8 cellular contexts compared by ENCODE assay signal in the genomic region with DNA sequence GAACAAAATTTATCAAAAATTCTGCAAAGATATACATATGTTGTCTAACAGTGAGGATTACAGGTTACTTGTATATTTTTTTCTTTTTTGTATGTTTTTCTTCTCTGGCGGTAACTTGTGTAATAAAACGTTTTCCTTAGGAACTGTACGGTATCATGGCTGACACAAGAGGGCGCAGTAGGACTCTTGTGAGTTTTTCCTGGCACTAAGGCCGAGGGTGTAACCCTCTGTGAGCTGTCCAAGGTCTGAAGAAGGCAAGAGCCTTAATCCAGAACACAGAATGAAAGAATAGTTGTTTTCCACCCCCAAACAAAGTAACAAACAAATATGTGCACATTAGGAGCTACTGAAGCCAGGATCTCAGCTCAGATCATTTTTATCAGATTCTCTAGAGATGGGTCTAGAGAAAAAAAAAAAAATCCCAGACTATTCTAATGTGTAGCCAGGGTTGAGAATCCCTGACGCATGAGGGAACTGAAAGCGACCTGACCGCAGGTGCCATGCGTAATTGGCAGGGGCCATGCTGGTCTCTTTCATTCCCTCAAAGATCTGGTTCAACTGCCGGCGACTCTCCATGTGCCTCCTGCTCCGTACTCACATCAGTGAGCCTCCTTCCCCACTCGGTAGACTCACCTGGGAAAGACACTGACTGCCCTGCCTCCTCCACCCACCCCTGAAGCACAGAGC. TPM values are rescaled to one million over a fixed set of nuclear protein-coding genes. Genes with fewer than 3 reads are reported as not detected.
DNase-seq lines count a peak whose midpoint lies in the region; ATAC-seq, FAIRE-seq and TF ChIP-seq lines count a peak whose summit lies in the region.

No MANE protein-coding gene starts in this region.

- H3K9me3 ChIP-seq in GM12878 (replicated peaks; ENCODE audit: control insufficient read depth, insufficient read depth, low read length) (no peaks in the 10 kb centered on the region), spleen (no peaks in the 10 kb centered on the region)

- no peak overlapping the region for H3K4me3 ChIP-seq in GM12878
- H3K4me3 ChIP-seq in spleen: no peak overlapping the region

- RAD21 ChIA-PET in GM12878 (lab: Charles Lee; ENCODE audit: unreplicated experiment): interaction anchor here (0.6 to 1.6 kb wide), 4 partner anchors 350 to 1018 kb away, joined by 3 to 11 read pairs (median 4); no protein-coding TSS in a partner anchor

- in situ Hi-C loops in GM12878 (cut with MboI): loop anchor here (10.0 kb wide), 1 partner anchor 1016 kb away; no protein-coding TSS in a partner anchor

- H3K4me2 ChIP-seq in GM12878 (ENCODE audit: control insufficient read depth, insufficient read depth): no peak overlapping the region

- POLR2A ChIA-PET in GM12878 (lab: Charles Lee): no interaction called here

- SMC1A ChIA-PET in GM12878 (lab: Charles Lee; ENCODE audit: uncharacterized antibody, unreplicated experiment): interaction anchor here (0.5 to 3.6 kb wide), 4 partner anchors 11 to 654 kb away, joined by 3 to 18 read pairs (median 3); no protein-coding TSS in a partner anchor

- H3K4me1 ChIP-seq in GM12878 (ENCODE audit: control insufficient read depth, insufficient read depth, low read length) (no peaks in the 10 kb centered on the region), spleen (no peaks in the 10 kb centered on the region)

- H3K36me3 ChIP-seq in GM12878 (ENCODE audit: control insufficient read depth in 2 of 2, insufficient read depth in 2 of 2, low read length in 1 of 2) (no peaks in the 10 kb centered on the region), spleen (no peaks in the 10 kb centered on the region)

- BruUV-seq in GM12878 (replicated peaks; lab: Mats Ljungman, UMichigan): no TSS peak

- TF ChIP-seq EP300 in GM12878 (IDR thresholded peaks at IDR 0.05; ENCODE audit: borderline replicate concordance in 1 of 2, control insufficient read depth in 1 of 2, low read depth in 2 of 2, low read length in 2 of 2): no peak

- 17% methylated on average over 13 of the region's 13 CpGs for WGBS in GM12878 (ENCODE audit: insufficient coverage, insufficient replicate concordance, low lambda C conversion rate, missing lambda C conversion rate)
- 37 to 49% (median 45%) methylated on average over 13 of the region's 13 CpGs for WGBS in spleen, 5 donors

- peak; percentile 69 to 87 (median 79) for TF ChIP-seq CTCF in GM12878 (IDR thresholded peaks at IDR 0.05 in 2 of 3, conservative IDR thresholded peaks at IDR 0.05 in 1 of 3; ENCODE audit: control insufficient read depth in 2 of 3, extremely low read depth in 1 of 3, insufficient read depth in 1 of 3, low read depth in 3 of 3, low read length in 3 of 3)
- peak in 10 of 11 experiments; percentile 30 to 68 (median 58) for TF ChIP-seq CTCF in spleen (IDR thresholded peaks at IDR 0.05 in 8 of 11, conservative IDR thresholded peaks at IDR 0.05 in 3 of 11)

- TF ChIP-seq RAD21 in GM12878 (IDR thresholded peaks at IDR 0.05; ENCODE audit: insufficient read depth, low read depth, low read length): peak; percentile 97

- intact Hi-C loops in GM12878 (cut with micrococcal nuclease; ENCODE audit: unreplicated experiment): loop anchor here (1.0 to 5.0 kb wide), 2 partner anchors 654 to 1019 kb away; no protein-coding TSS in a partner anchor
- intact Hi-C loops in spleen (cut with DNase I; ENCODE audit: low total_unique reads): no loop called here

- CTCF ChIA-PET in GM12878 (lab: Yijun Ruan, JAX): interaction anchor here (0.6 to 5.6 kb wide), 7 partner anchors 10 to 1018 kb away, joined by 3 to 37 read pairs (median 4); no protein-coding TSS in a partner anchor

- H3K27me3 ChIP-seq in GM12878 (replicated peaks in 1 of 2; ENCODE audit: control insufficient read depth in 2 of 2, insufficient read depth in 2 of 2, low read length in 1 of 2) (no peaks in the 10 kb centered on the region), spleen (replicated peaks in 1 of 7) (no peaks in the 10 kb centered on the region)

- no peaks in the 10 kb centered on the region for H3K79me2 ChIP-seq in GM12878 (ENCODE audit: control insufficient read depth, insufficient read depth, low read length)

- H3K27ac ChIP-seq in GM12878 (ENCODE audit: control insufficient read depth, insufficient read depth) (no peak overlapping the region), spleen (no peak overlapping the region)

- TF ChIP-seq POLR2A in GM12878 (IDR thresholded peaks at IDR 0.05; ENCODE audit: low read depth, low read length) (no peak), spleen (IDR thresholded peaks at IDR 0.05) (no peak)

- H2AFZ ChIP-seq in GM12878 (ENCODE audit: control insufficient read depth, low read depth, low read length): no peak overlapping the region

- DNase-seq in ELR (ENCODE audit: low read depth) (peak; percentile 61), NOMO-1 treated with DMSO at 0.1 percent for 48 hours (lab: John Stamatoyannopoulos, UW; ENCODE audit: unreplicated experiment) (peak; percentile 86), GM12878 (ENCODE audit: low read depth, low spot score) (peak; percentile 16), iPS DF 4.7 (ENCODE audit: extremely low read depth, low spot score) (peak; percentile 85), spleen (no peak)

- H4K20me1 ChIP-seq in GM12878 (ENCODE audit: control insufficient read depth, insufficient read depth): no peaks in the 10 kb centered on the region

- peak; percentile 35 for FAIRE-seq in GM12878 (lab: Jason Lieb, UNC)

- ATAC-seq in GM19463 (IDR thresholded peaks at IDR 0.05; ENCODE audit: unreplicated experiment) (peak; percentile 80), HG03565 (IDR thresholded peaks at IDR 0.05; ENCODE audit: unreplicated experiment) (peak; percentile 95), GM12878 (peak; percentile 93)
- ATAC-seq in activated CD4-positive, CD25-positive, alpha-beta regulatory T cell treated with anti-CD3 and anti-CD28 coated beads, Interleukin-2, amount 50 U/mL, for 24 hours: no peak

- H3K9ac ChIP-seq in GM12878 (ENCODE audit: control insufficient read depth, insufficient read depth, low read length): no peak overlapping the region

TF ChIP-seq in GM12878, 131 proteins besides CTCF, POLR2A, EP300 and RAD21 (continues in another document):
- no peak for TF ChIP-seq RFX5 (IDR thresholded peaks at IDR 0.05; ENCODE audit: low read depth, low read length)
- TF ChIP-seq, protein P1, sequence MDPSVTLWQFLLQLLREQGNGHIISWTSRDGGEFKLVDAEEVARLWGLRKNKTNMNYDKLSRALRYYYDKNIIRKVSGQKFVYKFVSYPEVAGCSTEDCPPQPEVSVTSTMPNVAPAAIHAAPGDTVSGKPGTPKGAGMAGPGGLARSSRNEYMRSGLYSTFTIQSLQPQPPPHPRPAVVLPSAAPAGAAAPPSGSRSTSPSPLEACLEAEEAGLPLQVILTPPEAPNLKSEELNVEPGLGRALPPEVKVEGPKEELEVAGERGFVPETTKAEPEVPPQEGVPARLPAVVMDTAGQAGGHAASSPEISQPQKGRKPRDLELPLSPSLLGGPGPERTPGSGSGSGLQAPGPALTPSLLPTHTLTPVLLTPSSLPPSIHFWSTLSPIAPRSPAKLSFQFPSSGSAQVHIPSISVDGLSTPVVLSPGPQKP (IDR thresholded peaks at IDR 0.05; ENCODE audit: low read depth, low read length): no peak
- TF ChIP-seq CREM (IDR thresholded peaks at IDR 0.05; ENCODE audit: low read depth): no peak
- TF ChIP-seq SREBF2 (IDR thresholded peaks at IDR 0.05; ENCODE audit: low read length): no peak
- TF ChIP-seq YBX1 (IDR thresholded peaks at IDR 0.05): no peak
- no peak for TF ChIP-seq MEF2A (IDR thresholded peaks at IDR 0.05; ENCODE audit: insufficient read depth, low read depth, low read length)
- TF ChIP-seq MTA2 (IDR thresholded peaks at IDR 0.05; ENCODE audit: low read depth): no peak
- TF ChIP-seq RCOR1 (conservative IDR thresholded peaks at IDR 0.05; ENCODE audit: low read depth, low read length): no peak
- TF ChIP-seq, protein P2, sequence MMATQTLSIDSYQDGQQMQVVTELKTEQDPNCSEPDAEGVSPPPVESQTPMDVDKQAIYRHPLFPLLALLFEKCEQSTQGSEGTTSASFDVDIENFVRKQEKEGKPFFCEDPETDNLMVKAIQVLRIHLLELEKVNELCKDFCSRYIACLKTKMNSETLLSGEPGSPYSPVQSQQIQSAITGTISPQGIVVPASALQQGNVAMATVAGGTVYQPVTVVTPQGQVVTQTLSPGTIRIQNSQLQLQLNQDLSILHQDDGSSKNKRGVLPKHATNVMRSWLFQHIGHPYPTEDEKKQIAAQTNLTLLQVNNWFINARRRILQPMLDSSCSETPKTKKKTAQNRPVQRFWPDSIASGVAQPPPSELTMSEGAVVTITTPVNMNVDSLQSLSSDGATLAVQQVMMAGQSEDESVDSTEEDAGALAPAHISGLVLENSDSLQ (IDR thresholded peaks at IDR 0.05): no peak
- TF ChIP-seq GABPA (IDR thresholded peaks at IDR 0.05; ENCODE audit: low read depth): no peak
- TF ChIP-seq TARDBP (IDR thresholded peaks at IDR 0.05; ENCODE audit: borderline replicate concordance): no peak

RNA-seq across cellular contexts. Expression of a gene that starts 27.0 kb away (rescaled TPM):
- not detected in 2 replicates for total RNA-seq in GM12878 (2013; cell fraction: nucleolus; rRNA removed)
- total RNA-seq in GM12878 (2014; rRNA removed): not detected in 2 replicates
- total RNA-seq in GM12878 (2014; rRNA removed; fragmentation: Illumina TruSeq; extraction: Trizol): not detected in 2 replicates
- total RNA-seq in GM12878 (2021): not detected in 2 replicates
- not detected for polyA plus RNA-seq in GM12878 (2011; ENCODE audit: low read depth)
- not detected in 2 replicates for polyA plus RNA-seq in GM12878 (2011; rRNA removed)
- polyA plus RNA-seq in GM12878 (2011; cell fraction: cytosol; rRNA removed): not detected in 2 replicates
- polyA plus RNA-seq in GM12878 (2011; cell fraction: nucleus; rRNA removed): not detected in 2 replicates
- not detected in 2 replicates for polyA plus RNA-seq in GM12878 (2012)
- polyA plus RNA-seq in GM12878 (2014; fragmentation: Illumina TruSeq; extraction: Trizol): not detected in 2 replicates
- not detected for polyA plus RNA-seq in GM12878 (2014; fragmentation: Nextera tagmentation; extraction: Ambion mirVana)
- polyA plus RNA-seq in GM12878 (2014; rRNA removed): not detected in 2 replicates
- polyA plus RNA-seq in GM12878 (2016; fragmentation: Nextera tagmentation; extraction: Ambion mirVana): not detected
- polyA minus RNA-seq in GM12878 (2011; rRNA and poly(A)+ RNA removed): not detected in 2 replicates
- polyA minus RNA-seq in GM12878 (2011; cell fraction: cytosol; rRNA and poly(A)+ RNA removed): not detected in 2 replicates
- polyA minus RNA-seq in GM12878 (2011; cell fraction: nucleus; rRNA and poly(A)+ RNA removed): not detected in 2 replicates
- total RNA-seq in spleen: 1 to 10 TPM in 5 of 7 donors, under 1 TPM in 2; 0.59 to 2.5 (median 1.5) TPM
- under 1 TPM; 0.09 to 0.27 (median 0.19) TPM for polyA plus RNA-seq in spleen

Comparison
In these comparisons a context has a peak if more than half of its experiments do, and no peak if none do; other contexts are left out.
1. ATAC-seq: peak in GM19463 (single experiment), HG03565 (single experiment) and GM12878 (single experiment); none in activated CD4-positive, CD25-positive, alpha-beta regulatory T cell treated with anti-CD3 and anti-CD28 coated beads, Interleukin-2, amount 50 U/mL, for 24 hours (0 of 2).